In genomic region chr6:33438978-33439594, GRCh38 we compare ENCODE assay signal across 24 cellular contexts. TPM values are rescaled to one million over a fixed set of nuclear protein-coding genes. Genes with fewer than 3 reads are reported as not detected.
A peak's percentile ranks its signal among the peaks of the same experiment; 100 is the strongest.
DNase-seq lines count a peak whose midpoint lies in the region; ATAC-seq lines count a peak whose summit lies in the region.
"Had no signal": no experiment of that assay in that cellular context is flagged by ENCODE, and none has a peak within 500 bp of the region (broad histone marks: within the 10 kb centered on the region; RNA-seq: fewer than 3 reads in every experiment).

No MANE protein-coding gene starts in this region.

- H3K9me3 ChIP-seq in T-helper 17 cell (ENCODE audit: control insufficient read depth, low read length, poor library complexity, severe bottlenecking) = no peaks in the 10 kb centered on the region
- H3K9me3 ChIP-seq: ovary, suprapubic skin had no signal

- H3K27ac Mint-ChIP-seq in activated naive CD8-positive, alpha-beta T cell = peak overlapping the region; percentile 64
- H3K27ac Mint-ChIP-seq in activated naive CD8-positive, alpha-beta T cell treated with anti-CD3 and anti-CD28 coated beads, Interleukin-2, amount 50 U/mL, for 24 hours = no peak overlapping the region
- H3K27ac Mint-ChIP-seq in T-helper 17 cell = peak overlapping the region; percentile 74
- H3K27ac Mint-ChIP-seq in effector memory CD8-positive, alpha-beta T cell = peak overlapping the region; percentile 3 to 49
- peak overlapping the region; percentile 43 for H3K27ac Mint-ChIP-seq in stimulated activated memory B cell treated with anti-CD40 and anti-IgM and Interleukin-4, amounts not matched to agents 10 μg/mL and 1 μg/mL and 100 μg/mL, for 72 hours
- H3K27ac Mint-ChIP-seq: mesothelial cell of epicardium, nephron had no signal

- no peak overlapping the region for H3K4me3 Mint-ChIP-seq in activated naive CD8-positive, alpha-beta T cell
- H3K4me3 Mint-ChIP-seq in activated naive CD8-positive, alpha-beta T cell treated with anti-CD3 and anti-CD28 coated beads, Interleukin-2, amount 50 U/mL, for 24 hours = no peak overlapping the region
- no peak overlapping the region for H3K4me3 Mint-ChIP-seq in T-helper 17 cell
- H3K4me3 Mint-ChIP-seq in effector memory CD8-positive, alpha-beta T cell = no peak overlapping the region
- no peak overlapping the region for H3K4me3 Mint-ChIP-seq in stimulated activated memory B cell treated with anti-CD40 and anti-IgM and Interleukin-4, amounts not matched to agents 10 μg/mL and 1 μg/mL and 100 μg/mL, for 72 hours
- H3K4me3 Mint-ChIP-seq: mesothelial cell of epicardium, nephron had no signal

- H3K4me1 Mint-ChIP-seq in activated naive CD8-positive, alpha-beta T cell (ENCODE audit: low read depth) = peaks cover 9% of the 10 kb centered on the region
- peaks cover 3% of the 10 kb centered on the region for H3K4me1 Mint-ChIP-seq in activated naive CD8-positive, alpha-beta T cell treated with anti-CD3 and anti-CD28 coated beads, Interleukin-2, amount 50 U/mL, for 24 hours
- H3K4me1 Mint-ChIP-seq in T-helper 17 cell = peaks cover 23% of the 10 kb centered on the region
- H3K4me1 Mint-ChIP-seq in effector memory CD8-positive, alpha-beta T cell (ENCODE audit: low read depth in 2 of 2) = peaks cover 0 to under 1% of the 10 kb centered on the region in 2 donors
- peaks cover 2% of the 10 kb centered on the region for H3K4me1 Mint-ChIP-seq in stimulated activated memory B cell treated with anti-CD40 and anti-IgM and Interleukin-4, amounts not matched to agents 10 μg/mL and 1 μg/mL and 100 μg/mL, for 72 hours

- no peaks in the 10 kb centered on the region for H3K27me3 Mint-ChIP-seq in activated naive CD8-positive, alpha-beta T cell
- no peaks in the 10 kb centered on the region for H3K27me3 Mint-ChIP-seq in activated naive CD8-positive, alpha-beta T cell treated with anti-CD3 and anti-CD28 coated beads, Interleukin-2, amount 50 U/mL, for 24 hours
- no peaks in the 10 kb centered on the region for H3K27me3 Mint-ChIP-seq in T-helper 17 cell
- no peaks in the 10 kb centered on the region for H3K27me3 Mint-ChIP-seq in effector memory CD8-positive, alpha-beta T cell
- H3K27me3 Mint-ChIP-seq in stimulated activated memory B cell treated with anti-CD40 and anti-IgM and Interleukin-4, amounts not matched to agents 10 μg/mL and 1 μg/mL and 100 μg/mL, for 72 hours = no peaks in the 10 kb centered on the region

- DNase-seq in activated naive CD8-positive, alpha-beta T cell treated with anti-CD3 and anti-CD28 coated beads, Interleukin-2, amount 50 U/mL, for 24 hours = no peak
- DNase-seq in T-helper 17 cell = no peak
- DNase-seq in effector memory CD8-positive, alpha-beta T cell = no peak
- no peak for DNase-seq in NK-92 treated with Interleukin-12 subunit alpha and Interleukin-12 subunit beta, amount 100 ng/mL, for 24 hours (lab: John Stamatoyannopoulos, UW)
- DNase-seq: activated CD4-positive, alpha-beta T cell treated with anti-CD3 and anti-CD28 coated beads for 4 hours; activated effector memory CD4-positive, alpha-beta T cell treated with Interleukin-2 at 50 U/mL for 16 hours; amniotic stem cell; C1 segment of cervical spinal cord; effector CD4-positive, alpha-beta T cell; islet precursor cell; left ventricle myocardium superior; NCI-H446 treated with DMSO at 0.1 percent for 48 hours; retina; small intestine; stimulated activated CD4-positive, alpha-beta T cell treated with anti-CD3 and anti-CD28 coated beads, Interleukin-1b, Interleukin-23, amount 100 ng/mL, for 48 hours; T-helper 2 cell had no signal

- ATAC-seq in activated naive CD8-positive, alpha-beta T cell treated with anti-CD3 and anti-CD28 coated beads, Interleukin-2, amount 50 U/mL, for 24 hours = no peak
- ATAC-seq in T-helper 17 cell (no peak), GM19395 (IDR thresholded peaks at IDR 0.05; ENCODE audit: unreplicated experiment) (no peak), GM18861 (IDR thresholded peaks at IDR 0.05; ENCODE audit: unreplicated experiment) (no peak)
- no peak for ATAC-seq in effector memory CD8-positive, alpha-beta T cell (replicated peaks)
- no peak for ATAC-seq in stimulated activated memory B cell treated with anti-CD40 and anti-IgM and Interleukin-4, amounts not matched to agents 10 μg/mL and 1 μg/mL and 100 μg/mL, for 72 hours
- ATAC-seq: left ventricle myocardium superior had no signal

- peaks cover 5% of the 10 kb centered on the region for H3K36me3 Mint-ChIP-seq in activated naive CD8-positive, alpha-beta T cell
- H3K36me3 Mint-ChIP-seq in activated naive CD8-positive, alpha-beta T cell treated with anti-CD3 and anti-CD28 coated beads, Interleukin-2, amount 50 U/mL, for 24 hours (ENCODE audit: low read depth) = peaks cover 31% of the 10 kb centered on the region
- peaks cover 15% of the 10 kb centered on the region for H3K36me3 Mint-ChIP-seq in T-helper 17 cell (ENCODE audit: low read depth)
- peaks cover 60% of the 10 kb centered on the region for H3K36me3 Mint-ChIP-seq in effector memory CD8-positive, alpha-beta T cell (ENCODE audit: insufficient read depth)
- peaks cover 62% of the 10 kb centered on the region for H3K36me3 Mint-ChIP-seq in stimulated activated memory B cell treated with anti-CD40 and anti-IgM and Interleukin-4, amounts not matched to agents 10 μg/mL and 1 μg/mL and 100 μg/mL, for 72 hours

- no peaks in the 10 kb centered on the region for H3K9me3 Mint-ChIP-seq in activated naive CD8-positive, alpha-beta T cell (ENCODE audit: low read depth)
- no peaks in the 10 kb centered on the region for H3K9me3 Mint-ChIP-seq in activated naive CD8-positive, alpha-beta T cell treated with anti-CD3 and anti-CD28 coated beads, Interleukin-2, amount 50 U/mL, for 24 hours
- no peaks in the 10 kb centered on the region for H3K9me3 Mint-ChIP-seq in effector memory CD8-positive, alpha-beta T cell
- no peaks in the 10 kb centered on the region for H3K9me3 Mint-ChIP-seq in stimulated activated memory B cell treated with anti-CD40 and anti-IgM and Interleukin-4, amounts not matched to agents 10 μg/mL and 1 μg/mL and 100 μg/mL, for 72 hours
- H3K9me3 Mint-ChIP-seq: mesothelial cell of epicardium, nephron had no signal

RNA-seq across cellular contexts. Expression of gene ZBTB9, which starts 15.3 kb away (rescaled TPM):
- 1 to 10 TPM; 3.9 to 4.4 TPM for total RNA-seq in T-helper 17 cell

RNA-seq across cellular contexts. Expression of gene SYNGAP1, which starts 19.2 kb away (rescaled TPM):
- total RNA-seq in T-helper 17 cell = 10 to 100 TPM; 82.3 to 83.9 TPM

RNA-seq across cellular contexts. Expression of gene CUTA, which starts 21.2 kb away (rescaled TPM):
- 100 to 1,000 TPM; 195 to 196 TPM for total RNA-seq in T-helper 17 cell

RNA-seq across cellular contexts. Expression of gene PHF1, which starts 28.3 kb away (rescaled TPM):
- 100 to 1,000 TPM; 448 to 472 TPM for total RNA-seq in T-helper 17 cell

RNA-seq across cellular contexts. Expression of gene KIFC1, which starts 47.5 kb away (rescaled TPM):
- 1 to 10 TPM; 1.3 to 3.7 TPM for total RNA-seq in T-helper 17 cell
